8 cellular contexts compared by ENCODE assay signal in the genomic region with DNA sequence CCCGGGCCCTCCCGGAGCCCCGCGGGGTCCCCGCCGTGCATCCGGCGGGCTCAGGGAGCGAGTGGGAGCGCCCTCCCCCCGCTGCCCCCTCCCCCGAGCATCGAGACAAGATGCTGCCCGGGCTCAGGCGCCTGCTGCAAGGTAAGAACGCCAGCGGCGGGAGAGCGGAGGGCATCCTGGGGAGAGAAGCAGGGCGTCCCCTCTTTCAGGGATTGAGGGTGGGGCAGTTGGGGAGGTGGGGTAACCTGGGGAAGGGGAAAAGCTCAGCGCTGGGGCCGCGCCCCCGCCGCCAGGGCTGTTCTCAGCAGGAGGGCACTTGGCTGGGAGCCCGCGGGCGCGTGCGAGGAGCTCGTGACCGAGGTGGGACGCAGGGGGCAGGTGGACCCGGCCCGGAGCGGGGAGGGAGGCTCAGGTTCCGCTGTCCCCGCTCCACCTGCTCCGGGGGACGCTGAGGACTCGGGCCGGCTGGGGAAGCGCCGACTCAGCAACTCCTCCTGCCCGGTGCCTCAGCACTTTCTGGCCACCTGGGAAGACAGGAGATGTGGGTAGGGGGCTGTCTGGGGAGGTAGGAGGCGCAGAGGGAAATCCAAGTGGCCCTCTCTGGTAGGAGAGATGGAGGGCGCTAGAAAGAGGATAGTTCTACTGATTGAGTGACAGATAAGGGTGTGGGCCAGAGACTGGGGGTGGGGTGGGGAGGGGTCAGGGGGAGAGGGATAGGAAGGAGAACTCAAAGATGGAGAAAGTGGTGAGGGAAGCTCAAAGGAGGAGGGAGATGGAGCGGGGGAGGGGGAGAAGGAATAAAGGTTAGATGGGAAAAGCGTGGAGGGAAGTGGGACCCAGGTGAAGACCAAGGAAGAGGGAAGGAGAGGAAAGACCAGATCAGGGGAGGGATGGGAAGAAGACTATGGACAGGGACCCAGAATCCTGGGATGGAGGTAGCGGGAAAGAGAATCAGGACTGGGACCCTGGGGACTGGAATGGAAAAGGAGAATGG. TPM values are rescaled to one million over a fixed set of nuclear protein-coding genes. Genes with fewer than 3 reads are reported as not detected.
DNase-seq lines count a peak whose midpoint lies in the region; ATAC-seq and TF ChIP-seq lines count a peak whose summit lies in the region.

No MANE protein-coding gene starts in this region.

- H3K27me3 ChIP-seq in ectodermal cell (ENCODE audit: control insufficient read depth, insufficient read depth, low read length, poor library complexity, severe bottlenecking) (peaks cover 62% of the 10 kb centered on the region), osteoblast (ENCODE audit: insufficient read depth, low read length) (peaks cover 45% of the 10 kb centered on the region)

- TF ChIP-seq CTCF in osteoblast (IDR thresholded peaks at IDR 0.05; ENCODE audit: extremely low read depth, low read depth, low read length), result no peak

- peaks cover 24% of the 10 kb centered on the region for H3K4me1 ChIP-seq in ES-I3 (ENCODE audit: insufficient read depth, low read length)
- H3K4me1 ChIP-seq in ectodermal cell (ENCODE audit: control insufficient read depth, insufficient read depth, low read length), result peaks cover 37% of the 10 kb centered on the region
- H3K4me1 ChIP-seq in osteoblast (ENCODE audit: insufficient read depth, low read length), result peaks cover 8% of the 10 kb centered on the region

- H3K36me3 ChIP-seq in ES-I3 (ENCODE audit: insufficient read depth, low read length) (no peaks in the 10 kb centered on the region), ectodermal cell (ENCODE audit: control insufficient read depth, insufficient read depth, low read length) (no peaks in the 10 kb centered on the region), osteoblast (ENCODE audit: insufficient read depth, low read length) (no peaks in the 10 kb centered on the region)

- no peak overlapping the region for H3K4me2 ChIP-seq in osteoblast (ENCODE audit: insufficient read depth, low read length)

- H2AFZ ChIP-seq in osteoblast (ENCODE audit: low read length), result no peak overlapping the region

- peak overlapping the region; percentile 56 for H3K4me3 ChIP-seq in Jurkat, Clone E6-1 (ENCODE audit: low read length)
- peak overlapping the region; percentile 46 for H3K4me3 ChIP-seq in ectodermal cell (ENCODE audit: insufficient read depth, low read depth, low read length)
- H3K4me3 ChIP-seq in osteoblast (ENCODE audit: insufficient read depth, low read length), result no peak overlapping the region

- no peaks in the 10 kb centered on the region for H3K79me2 ChIP-seq in osteoblast (ENCODE audit: insufficient read depth, low read length)

- H3K9ac ChIP-seq in ES-I3 (ENCODE audit: low read depth, low read length), result peak overlapping the region; percentile 62

- DNase-seq in Jurkat, Clone E6-1 (ENCODE audit: low read depth, low spot score), result no peak
- DNase-seq in osteoblast (ENCODE audit: insufficient read length, low spot score, missing footprints) (peak; percentile 77), NOMO-1 (lab: John Stamatoyannopoulos, UW; ENCODE audit: unreplicated experiment in 2 of 2) (no peak), medulla oblongata (ENCODE audit: extremely low spot score) (no peak)
- no peak for DNase-seq in stimulated activated CD4-positive, alpha-beta T cell treated with anti-CD3 and anti-CD28 coated beads, Interleukin-2, amount 100 ng/mL, for 24 hours

- H3K9me3 ChIP-seq in ES-I3 (ENCODE audit: control insufficient read depth, insufficient read depth, low read length) (no peaks in the 10 kb centered on the region), ectodermal cell (ENCODE audit: control insufficient read depth, low read length) (no peaks in the 10 kb centered on the region), osteoblast (ENCODE audit: low read depth, low read length) (no peaks in the 10 kb centered on the region)

- WGBS in ectodermal cell, 2 experiments, result 2 to 3% methylated on average over 50 of the region's 50 CpGs

- H3K27ac ChIP-seq in ectodermal cell (ENCODE audit: insufficient read depth, low read depth, low read length, poor library complexity, severe bottlenecking) (no peak overlapping the region), osteoblast (ENCODE audit: low read depth, low read length) (no peak overlapping the region)

- ATAC-seq in GM19351 (IDR thresholded peaks at IDR 0.05; ENCODE audit: unreplicated experiment), result no peak

- H4K20me1 ChIP-seq in osteoblast (ENCODE audit: insufficient read depth, low read length), result no peaks in the 10 kb centered on the region

RNA-seq across cellular contexts. Expression of a gene that starts 0.7 kb away (rescaled TPM):
- 6.1 TPM for polyA plus RNA-seq in Jurkat, Clone E6-1 (2012; ENCODE audit: insufficient read depth, insufficient read length)
- 13.9 TPM for polyA plus RNA-seq in ectodermal cell (2013, experiment 1 of 4)
- polyA plus RNA-seq in ectodermal cell (2013, experiment 2 of 4), result 10.3 TPM
- 9.9 TPM for polyA plus RNA-seq in ectodermal cell (2013, experiment 3 of 4)
- polyA plus RNA-seq in ectodermal cell (2013, experiment 4 of 4), result 9.9 TPM
- total RNA-seq in osteoblast, result 0.29 and 0.36 TPM in 2 replicates

RNA-seq across cellular contexts. Expression of a gene that starts 34.1 kb away (rescaled TPM):
- polyA plus RNA-seq in Jurkat, Clone E6-1 (2012; ENCODE audit: insufficient read depth, insufficient read length), result 91.5 TPM
- polyA plus RNA-seq in ectodermal cell (2013, experiment 1 of 4), result 17.3 TPM
- polyA plus RNA-seq in ectodermal cell (2013, experiment 2 of 4), result 16.3 TPM
- polyA plus RNA-seq in ectodermal cell (2013, experiment 3 of 4), result 10.4 TPM
- 11.9 TPM for polyA plus RNA-seq in ectodermal cell (2013, experiment 4 of 4)
- total RNA-seq in osteoblast, result 51.4 and 61.0 TPM in 2 replicates

RNA-seq across cellular contexts. Expression of a gene that starts 54.4 kb away (rescaled TPM):
- polyA plus RNA-seq in Jurkat, Clone E6-1 (2012; ENCODE audit: insufficient read depth, insufficient read length), result 23.7 TPM
- polyA plus RNA-seq in ectodermal cell (2013, experiment 1 of 4), result 1.4 TPM
- 0.71 TPM for polyA plus RNA-seq in ectodermal cell (2013, experiment 2 of 4)
- 1.3 TPM for polyA plus RNA-seq in ectodermal cell (2013, experiment 3 of 4)
- 1.5 TPM for polyA plus RNA-seq in ectodermal cell (2013, experiment 4 of 4)
- total RNA-seq in osteoblast, result 18.5 and 28.0 TPM in 2 replicates
